ENCODE assay signal across 12 cellular contexts in genomic region chr7:82194011-82194410, GRCh38.
DNase-seq lines count a peak whose midpoint lies in the region; ATAC-seq, FAIRE-seq and TF ChIP-seq lines count a peak whose summit lies in the region.
"Had no signal": no experiment of that assay in that cellular context is flagged by ENCODE, and none has a peak within 500 bp of the region (broad histone marks: within the 10 kb centered on the region; RNA-seq: fewer than 3 reads in every experiment).

No MANE protein-coding gene starts in this region.

- H3K79me2 ChIP-seq in ACC112 (ENCODE audit: control insufficient read depth, insufficient read depth, low read length, unreplicated experiment) (no peaks in the 10 kb centered on the region), astrocyte (ENCODE audit: insufficient read depth, low read length) (no peaks in the 10 kb centered on the region)

- peak overlapping the region; percentile 12; the same call in 1 of the 2 replicates for H3K27ac ChIP-seq in ACC112 (ENCODE audit: low read depth, low read length)
- no peak overlapping the region for H3K27ac ChIP-seq in astrocyte (ENCODE audit: low read depth, low read length)

- peak overlapping the region; percentile 33 for H2AFZ ChIP-seq in ACC112 (ENCODE audit: low read length, unreplicated experiment)
- H2AFZ ChIP-seq in astrocyte (ENCODE audit: low read depth, low read length): no peak overlapping the region

- H3K9me3 ChIP-seq in astrocyte (ENCODE audit: insufficient read depth, low read depth, low read length): no peaks in the 10 kb centered on the region
- H3K9me3 ChIP-seq: BE2C had no signal

- intact Hi-C loops in left ventricle myocardium superior (cut with micrococcal nuclease): no loop called here

- no peak overlapping the region for H3K9ac ChIP-seq in astrocyte (ENCODE audit: low read length)

- H3K27ac Mint-ChIP-seq in astrocyte (ENCODE audit: unreplicated experiment): no peak overlapping the region
- H3K27ac Mint-ChIP-seq in T-helper 2 cell treated with Interferon-gamma antibody and Interleukin-4, amounts not matched to agents 5 μg/mL and 100 μg/mL, for 36 hours: no peak overlapping the region

- peak; percentile 82 for FAIRE-seq in astrocyte (lab: Jason Lieb, UNC)

- H3K4me2 ChIP-seq in astrocyte (ENCODE audit: low read length): peak overlapping the region; percentile 43

- H3K9me3 Mint-ChIP-seq in astrocyte (ENCODE audit: unreplicated experiment): no peaks in the 10 kb centered on the region
- H3K9me3 Mint-ChIP-seq in T-helper 2 cell treated with Interferon-gamma antibody and Interleukin-4, amounts not matched to agents 5 μg/mL and 100 μg/mL, for 36 hours: peaks cover 6% of the 10 kb centered on the region
- H3K9me3 Mint-ChIP-seq: brain had no signal

- no peak for TF ChIP-seq CTCF in astrocyte (IDR thresholded peaks at IDR 0.05; ENCODE audit: insufficient read depth, low read depth, low read length)

- no peaks in the 10 kb centered on the region for H3K27me3 Mint-ChIP-seq in astrocyte (ENCODE audit: low read depth, unreplicated experiment)
- H3K27me3 Mint-ChIP-seq in T-helper 2 cell treated with Interferon-gamma antibody and Interleukin-4, amounts not matched to agents 5 μg/mL and 100 μg/mL, for 36 hours (ENCODE audit: low read depth): no peaks in the 10 kb centered on the region
- H3K27me3 Mint-ChIP-seq: brain had no signal

- H3K27me3 ChIP-seq in ACC112 (ENCODE audit: insufficient read depth, low read length) (no peaks in the 10 kb centered on the region), astrocyte (ENCODE audit: insufficient read depth, low read length) (no peaks in the 10 kb centered on the region)
- H3K27me3 ChIP-seq: BE2C had no signal

- H3K4me3 Mint-ChIP-seq in astrocyte (ENCODE audit: unreplicated experiment): no peak overlapping the region
- no peak overlapping the region for H3K4me3 Mint-ChIP-seq in T-helper 2 cell treated with Interferon-gamma antibody and Interleukin-4, amounts not matched to agents 5 μg/mL and 100 μg/mL, for 36 hours

- peaks cover 13% of the 10 kb centered on the region for H3K4me1 Mint-ChIP-seq in astrocyte (ENCODE audit: low read depth, unreplicated experiment)
- H3K4me1 Mint-ChIP-seq in T-helper 2 cell treated with Interferon-gamma antibody and Interleukin-4, amounts not matched to agents 5 μg/mL and 100 μg/mL, for 36 hours (ENCODE audit: low read depth): no peaks in the 10 kb centered on the region

- H3K36me3 ChIP-seq in ACC112 (ENCODE audit: insufficient read depth, low read length): no peaks in the 10 kb centered on the region
- H3K36me3 ChIP-seq in astrocyte (ENCODE audit: insufficient read depth, low read length): no peaks in the 10 kb centered on the region
- H3K36me3 ChIP-seq: BE2C had no signal

- H3K4me1 ChIP-seq in ACC112 (ENCODE audit: control insufficient read depth, insufficient read depth, low read length, unreplicated experiment): peaks cover 11% of the 10 kb centered on the region
- peaks cover 7% of the 10 kb centered on the region for H3K4me1 ChIP-seq in astrocyte (ENCODE audit: insufficient read depth, low read length)

- H3K36me3 Mint-ChIP-seq in astrocyte (ENCODE audit: low read depth, unreplicated experiment): no peaks in the 10 kb centered on the region
- H3K36me3 Mint-ChIP-seq in T-helper 2 cell treated with Interferon-gamma antibody and Interleukin-4, amounts not matched to agents 5 μg/mL and 100 μg/mL, for 36 hours (ENCODE audit: low read depth): no peaks in the 10 kb centered on the region
- H3K36me3 Mint-ChIP-seq: brain had no signal

- peak; percentile 63 for ATAC-seq in left ventricle myocardium superior
- no peak for ATAC-seq in GM21576 (IDR thresholded peaks at IDR 0.05; ENCODE audit: unreplicated experiment)

- H3K4me3 ChIP-seq in ACC112 (ENCODE audit: low read depth, low read length): peak overlapping the region; percentile 39; the same call in 1 of the 2 replicates
- no peak overlapping the region for H3K4me3 ChIP-seq in astrocyte (ENCODE audit: insufficient read depth, low read depth, low read length)

- H4K20me1 ChIP-seq in astrocyte (ENCODE audit: insufficient read depth, low read length): peaks cover 3% of the 10 kb centered on the region

- peak; percentile 36 for DNase-seq in HS-5 (ENCODE audit: low read depth)
- DNase-seq in astrocyte (ENCODE audit: low read depth): peak; percentile 84
- no peak for DNase-seq in left ventricle myocardium superior
- no peak for DNase-seq in T-helper 2 cell treated with Interferon-gamma antibody and Interleukin-4, amounts not matched to agents 5 μg/mL and 100 μg/mL, for 36 hours (ENCODE audit: low spot score)
- no peak for DNase-seq in islet precursor cell
- DNase-seq in T-helper 2 cell: no peak
- DNase-seq: activated T-cell treated with anti-CD3 and anti-CD28 coated beads, Interleukin-2, amount 50 U/mL, for 48 hours; BE2C; DND-41 had no signal

Comparison
In these comparisons a context has a peak if more than half of its experiments do, and no peak if none do; other contexts are left out.
1. DNase-seq: peak in HS-5 (single experiment) and astrocyte (single experiment); none in left ventricle myocardium superior (single experiment), T-helper 2 cell treated with Interferon-gamma antibody and Interleukin-4, amounts not matched to agents 5 μg/mL and 100 μg/mL, for 36 hours (single experiment), islet precursor cell (single experiment) and T-helper 2 cell (0 of 5).